ENCODE assay signal across 10 cellular contexts in the genomic region with DNA sequence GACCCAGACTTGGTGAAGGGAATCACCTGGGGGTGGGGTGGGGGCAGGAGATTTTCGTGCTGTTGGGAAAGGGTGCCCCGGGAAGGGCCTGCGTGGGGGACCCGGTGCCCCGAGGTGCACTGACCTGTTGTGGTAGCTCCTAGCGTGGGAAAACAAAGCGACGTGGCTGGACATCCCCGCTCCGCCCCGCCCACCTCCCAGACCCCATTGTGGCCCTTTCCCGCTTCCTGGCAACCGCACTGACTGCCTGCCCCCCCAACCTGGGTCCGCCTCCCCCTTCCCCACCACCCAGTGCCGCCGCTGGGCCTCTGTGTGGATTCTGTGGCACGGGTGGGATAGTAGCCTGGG. TPM values are rescaled to one million over a fixed set of nuclear protein-coding genes. Genes with fewer than 3 reads are reported as not detected.
DNase-seq lines count a peak whose midpoint lies in the region; ATAC-seq, FAIRE-seq and TF ChIP-seq lines count a peak whose summit lies in the region.
"Had no signal": no experiment of that assay in that cellular context is flagged by ENCODE, and none has a peak within 500 bp of the region (broad histone marks: within the 10 kb centered on the region; RNA-seq: fewer than 3 reads in every experiment).

No MANE protein-coding gene starts in this region.

- H4K20me1 ChIP-seq in SU-DHL-6 (ENCODE audit: low read depth, low read length), result no peaks in the 10 kb centered on the region

- H3K27me3 ChIP-seq in SU-DHL-6 (ENCODE audit: low read length), result no peaks in the 10 kb centered on the region
- H3K27me3 ChIP-seq in rectal smooth muscle tissue (ENCODE audit: control insufficient read depth, insufficient read depth, low read length), result peaks cover 9% of the 10 kb centered on the region

- no peaks in the 10 kb centered on the region for H3K9me2 ChIP-seq in SU-DHL-6 (replicated peaks; ENCODE audit: insufficient read depth, low read length)

- no peak overlapping the region for H3K4me3 ChIP-seq in SU-DHL-6 (ENCODE audit: insufficient read depth, low read length, poor library complexity, severe bottlenecking)
- H3K4me3 ChIP-seq in fibroblast of mammary gland (ENCODE audit: control insufficient read depth, low read depth, low read length), result peak overlapping the region; percentile 55
- H3K4me3 ChIP-seq in rectal smooth muscle tissue (ENCODE audit: low read length), result peak overlapping the region; percentile 80

- H3K9me3 ChIP-seq in SU-DHL-6 (ENCODE audit: insufficient read depth, low read length), result no peaks in the 10 kb centered on the region

- ATAC-seq in HG03097 (IDR thresholded peaks at IDR 0.05; ENCODE audit: low FRiP score, unreplicated experiment), result no peak

- H3K9ac ChIP-seq in SU-DHL-6 (ENCODE audit: low read length), result peak overlapping the region; percentile 62; the same call in 1 of the 2 replicates
- H3K9ac ChIP-seq in rectal smooth muscle tissue (ENCODE audit: low read length), result no peak overlapping the region

- peaks cover 2% of the 10 kb centered on the region for H3K4me1 ChIP-seq in rectal smooth muscle tissue (ENCODE audit: control insufficient read depth, insufficient read depth, low read length)

- H3K27ac ChIP-seq in SU-DHL-6 (ENCODE audit: low read depth, low read length) (no peak overlapping the region), rectal smooth muscle tissue (ENCODE audit: low read depth, low read length) (peak overlapping the region; percentile 85)

- no peaks in the 10 kb centered on the region for H3K79me2 ChIP-seq in SU-DHL-6 (ENCODE audit: insufficient read depth, low read length)

- peak; percentile 87 for FAIRE-seq in GM12892 (lab: Jason Lieb, UNC)
- FAIRE-seq: endometrium had no signal

- 0 out of 2 replicates have a peak, but pooled peaks have one; percentile 38 for TF ChIP-seq POLR2A in GM12892 (IDR thresholded peaks at IDR 0.05; ENCODE audit: low read depth, low read length)

- no peak overlapping the region for H2AFZ ChIP-seq in SU-DHL-6 (ENCODE audit: low read depth, low read length, severe bottlenecking)

- TF ChIP-seq CTCF in SU-DHL-6 (IDR thresholded peaks at IDR 0.05; ENCODE audit: insufficient read depth, low read length, poor library complexity, severe bottlenecking), result no peak
- TF ChIP-seq CTCF in fibroblast of mammary gland (conservative IDR thresholded peaks at IDR 0.05; ENCODE audit: control insufficient read depth, insufficient read depth, low read depth, low read length), result no peak

- peaks cover 25% of the 10 kb centered on the region for H3F3A ChIP-seq in SU-DHL-6 (ENCODE audit: insufficient read depth)

- H3K36me3 ChIP-seq in SU-DHL-6 (ENCODE audit: low read length), result no peaks in the 10 kb centered on the region
- H3K36me3 ChIP-seq in rectal smooth muscle tissue (ENCODE audit: control insufficient read depth, insufficient read depth, low read length), result no peaks in the 10 kb centered on the region

- DNase-seq in GM12892 (ENCODE audit: insufficient read length) (peak; percentile 23), fibroblast of mammary gland (ENCODE audit: low read depth) (no peak), NCI-H526 treated with DMSO at 0.1 percent for 48 hours (lab: John Stamatoyannopoulos, UW) (no peak), occipital lobe (lab: John Stamatoyannopoulos, UW) (no peak), activated gamma-delta T cell (lab: John Stamatoyannopoulos, UW) (no peak)

- H3K4me2 ChIP-seq in SU-DHL-6 (ENCODE audit: low read depth, low read length, poor library complexity, severe bottlenecking), result peak overlapping the region; percentile 61

RNA-seq across cellular contexts. Expression of a gene that starts 2.5 kb away (rescaled TPM):
- 9.6 TPM for polyA plus RNA-seq in GM12892 (2012; ENCODE audit: missing spikeins)
- total RNA-seq in occipital lobe, result 2.0 TPM

RNA-seq across cellular contexts. Expression of a gene that starts 6.9 kb away (rescaled TPM):
- polyA plus RNA-seq in GM12892 (2012; ENCODE audit: missing spikeins), result 2.5 TPM
- total RNA-seq in occipital lobe, result 0.78 TPM

RNA-seq across cellular contexts. Expression of a gene that starts 13.4 kb away (rescaled TPM):
- 0.47 TPM for polyA plus RNA-seq in GM12892 (2012; ENCODE audit: missing spikeins)
- total RNA-seq in occipital lobe, result not detected
- total RNA-seq: HT1080 had no signal

RNA-seq across cellular contexts. Expression of a gene that starts 24.3 kb away (rescaled TPM):
- polyA plus RNA-seq in GM12892 (2012; ENCODE audit: missing spikeins), result 29.4 TPM
- 46.9 TPM for total RNA-seq in occipital lobe

RNA-seq across cellular contexts. Expression of a gene that starts 24.8 kb away (rescaled TPM):
- 6.7 TPM for polyA plus RNA-seq in GM12892 (2012; ENCODE audit: missing spikeins)
- 9.8 TPM for total RNA-seq in occipital lobe
